8 cellular contexts compared by ENCODE assay signal in the genomic region with DNA sequence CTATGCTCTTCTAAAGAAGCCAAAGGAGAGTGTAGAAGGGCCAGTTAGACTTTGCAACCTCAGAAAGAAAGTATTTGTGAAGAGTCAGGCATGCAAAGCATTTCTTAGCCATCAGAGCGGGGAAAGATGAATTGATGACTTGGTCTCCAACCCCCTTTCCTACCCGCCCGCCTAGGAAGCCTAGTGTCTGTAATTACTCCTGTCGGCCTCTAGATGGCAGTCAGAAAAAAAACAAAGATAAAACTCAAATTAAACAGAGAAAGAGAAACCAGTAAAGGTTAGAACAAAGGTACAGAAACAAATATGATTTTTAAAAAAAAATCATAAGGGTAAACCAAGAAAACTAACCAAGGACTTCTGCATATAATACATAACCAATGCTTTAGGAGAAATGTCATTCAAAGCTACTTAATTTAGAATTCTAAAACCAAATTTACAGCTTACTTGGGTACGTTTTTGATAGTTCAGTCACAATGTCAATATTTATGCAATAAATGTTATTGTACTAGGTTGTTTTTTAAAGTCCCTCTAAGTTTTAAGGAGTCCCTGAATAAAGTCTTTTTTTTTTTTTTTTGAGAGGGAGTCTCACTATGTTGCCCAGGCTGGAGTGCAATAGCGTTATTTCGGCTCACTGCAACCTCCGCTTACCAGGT.
DNase-seq lines count a peak whose midpoint lies in the region; ATAC-seq, FAIRE-seq and TF ChIP-seq lines count a peak whose summit lies in the region.

No MANE protein-coding gene starts in this region.

- H3K79me2 ChIP-seq in DOHH2 (ENCODE audit: control insufficient read depth, low read length) (no peaks in the 10 kb centered on the region), SU-DHL-6 (ENCODE audit: insufficient read depth, low read length) (no peaks in the 10 kb centered on the region)

- peak; percentile 34 to 40 for DNase-seq in A549 (ENCODE audit: low read depth in 1 of 2, low spot score in 1 of 2)
- DNase-seq in foreskin keratinocyte, result peak in 1 of 2 donors; percentile 10
- DNase-seq in prostate gland (ENCODE audit: low spot score), result no peak

- H3K9me2 ChIP-seq in DOHH2 (replicated peaks; ENCODE audit: control insufficient read depth, low read length) (no peaks in the 10 kb centered on the region), SU-DHL-6 (replicated peaks; ENCODE audit: insufficient read depth, low read length) (no peaks in the 10 kb centered on the region)

- H3K36me3 Mint-ChIP-seq in stimulated activated memory B cell treated with anti-CD40 and anti-IgM and Interleukin-4, amounts not matched to agents 10 μg/mL and 1 μg/mL and 100 μg/mL, for 72 hours, result no peaks in the 10 kb centered on the region

- H3K4me3 Mint-ChIP-seq in stimulated activated memory B cell treated with anti-CD40 and anti-IgM and Interleukin-4, amounts not matched to agents 10 μg/mL and 1 μg/mL and 100 μg/mL, for 72 hours, result no peak overlapping the region

- CTCF ChIA-PET in A549 (lab: Yijun Ruan, JAX), result interaction anchor here (0.6 to 4.0 kb wide), 27 partner anchors 9 to 762 kb away, joined by 3 to 23 read pairs (median 5); no protein-coding TSS in a partner anchor

- intact Hi-C loops in prostate gland (cut with DNase I), result loop anchor here (5.0 kb wide), 2 partner anchors 61 to 111 kb away; no protein-coding TSS in a partner anchor

- no peak for FAIRE-seq in A549 (lab: Jason Lieb, UNC)

- POLR2A ChIA-PET in A549 (lab: Yijun Ruan, JAX), result no interaction called here

- peak overlapping the region; percentile 21; the same call in 2 of the 3 replicates for H3K4me2 ChIP-seq in A549
- no peak overlapping the region for H3K4me2 ChIP-seq in DOHH2 (ENCODE audit: low read length)
- H3K4me2 ChIP-seq in SU-DHL-6 (ENCODE audit: low read depth, low read length, poor library complexity, severe bottlenecking), result no peak overlapping the region

- ATAC-seq in A549 (peak; percentile 67 to 79), HG03520 (IDR thresholded peaks at IDR 0.05; ENCODE audit: unreplicated experiment) (peak; percentile 59), foreskin keratinocyte (peak; percentile 59), GM21737 (IDR thresholded peaks at IDR 0.05; ENCODE audit: unreplicated experiment) (no peak)
- no peak for ATAC-seq in stimulated activated memory B cell treated with anti-CD40 and anti-IgM and Interleukin-4, amounts not matched to agents 10 μg/mL and 1 μg/mL and 100 μg/mL, for 72 hours

- H3K9ac ChIP-seq in SU-DHL-6 (ENCODE audit: low read length), result no peak overlapping the region

- TF ChIP-seq RAD21 in A549 (conservative IDR thresholded peaks at IDR 0.05 in 1 of 2, IDR thresholded peaks at IDR 0.05 in 1 of 2), result peak in 1 of 2 experiments; percentile 27; a peak in 2 of 5 replicates

- no peaks in the 10 kb centered on the region for H3K36me3 ChIP-seq in DOHH2 (ENCODE audit: control insufficient read depth, low read length)
- H3K36me3 ChIP-seq in SU-DHL-6 (ENCODE audit: low read length), result no peaks in the 10 kb centered on the region
- no peaks in the 10 kb centered on the region for H3K36me3 ChIP-seq in prostate gland

- no peaks in the 10 kb centered on the region for H3K4me1 Mint-ChIP-seq in stimulated activated memory B cell treated with anti-CD40 and anti-IgM and Interleukin-4, amounts not matched to agents 10 μg/mL and 1 μg/mL and 100 μg/mL, for 72 hours

- H3K27me3 ChIP-seq in DOHH2 (ENCODE audit: control insufficient read depth, low read length) (no peaks in the 10 kb centered on the region), SU-DHL-6 (ENCODE audit: low read length) (no peaks in the 10 kb centered on the region), foreskin keratinocyte (peaks cover 28% of the 10 kb centered on the region), prostate gland (replicated peaks; ENCODE audit: insufficient read depth) (no peaks in the 10 kb centered on the region)

- TF ChIP-seq POLR2A in A549 (IDR thresholded peaks at IDR 0.05; ENCODE audit: low read length) (no peak), prostate gland (IDR thresholded peaks at IDR 0.05) (no peak)

- TF ChIP-seq EP300 in A549 (IDR thresholded peaks at IDR 0.05), result no peak

- H3K4me3 ChIP-seq in A549 (no peak overlapping the region), DOHH2 (ENCODE audit: low read length) (no peak overlapping the region), SU-DHL-6 (ENCODE audit: insufficient read depth, low read length, poor library complexity, severe bottlenecking) (no peak overlapping the region), prostate gland (no peak overlapping the region)

- peaks cover 16% of the 10 kb centered on the region for H3K27me3 Mint-ChIP-seq in stimulated activated memory B cell treated with anti-CD40 and anti-IgM and Interleukin-4, amounts not matched to agents 10 μg/mL and 1 μg/mL and 100 μg/mL, for 72 hours

- H3K9me3 Mint-ChIP-seq in stimulated activated memory B cell treated with anti-CD40 and anti-IgM and Interleukin-4, amounts not matched to agents 10 μg/mL and 1 μg/mL and 100 μg/mL, for 72 hours, result no peaks in the 10 kb centered on the region

- H3K27ac Mint-ChIP-seq in stimulated activated memory B cell treated with anti-CD40 and anti-IgM and Interleukin-4, amounts not matched to agents 10 μg/mL and 1 μg/mL and 100 μg/mL, for 72 hours, result no peak overlapping the region

- 42% methylated on average over 8 of the region's 8 CpGs for WGBS in A549 (ENCODE audit: missing lambda C conversion rate)
- WGBS in prostate gland, result 40% methylated on average over 8 of the region's 8 CpGs

- H3K27ac ChIP-seq in A549 (no peak overlapping the region), DOHH2 (ENCODE audit: low read depth, low read length) (no peak overlapping the region), SU-DHL-6 (ENCODE audit: low read depth, low read length) (no peak overlapping the region), foreskin keratinocyte (no peak overlapping the region), prostate gland (no peak overlapping the region)

- no peaks in the 10 kb centered on the region for H3F3A ChIP-seq in DOHH2 (ENCODE audit: control insufficient read depth, insufficient read depth)
- H3F3A ChIP-seq in SU-DHL-6 (ENCODE audit: insufficient read depth), result no peaks in the 10 kb centered on the region

- H3K9me3 ChIP-seq in A549, result 0 out of 3 replicates have a peak, but pooled peaks cover 2% of the 10 kb centered on the region
- no peaks in the 10 kb centered on the region for H3K9me3 ChIP-seq in DOHH2 (ENCODE audit: control insufficient read depth, insufficient read depth, low read length)
- no peaks in the 10 kb centered on the region for H3K9me3 ChIP-seq in SU-DHL-6 (ENCODE audit: insufficient read depth, low read length)
- no peaks in the 10 kb centered on the region for H3K9me3 ChIP-seq in prostate gland

- H4K20me1 ChIP-seq in DOHH2 (ENCODE audit: control insufficient read depth, insufficient read depth, low read depth, low read length) (no peaks in the 10 kb centered on the region), SU-DHL-6 (ENCODE audit: low read depth, low read length) (no peaks in the 10 kb centered on the region)

- H3K4me1 ChIP-seq in A549 (no peaks in the 10 kb centered on the region), DOHH2 (ENCODE audit: control insufficient read depth, low read length) (no peaks in the 10 kb centered on the region), foreskin keratinocyte (no peaks in the 10 kb centered on the region), prostate gland (replicated peaks) (no peaks in the 10 kb centered on the region)

- no peak overlapping the region for H2AFZ ChIP-seq in SU-DHL-6 (ENCODE audit: low read depth, low read length, severe bottlenecking)

- TF ChIP-seq CTCF in A549 (IDR thresholded peaks at IDR 0.05), result peak; percentile 62
- peak; percentile 66 for TF ChIP-seq CTCF in DOHH2 (IDR thresholded peaks at IDR 0.05; ENCODE audit: low read depth, low read length, poor library complexity, severe bottlenecking)
- peak; percentile 48 for TF ChIP-seq CTCF in SU-DHL-6 (IDR thresholded peaks at IDR 0.05; ENCODE audit: insufficient read depth, low read length, poor library complexity, severe bottlenecking)
- TF ChIP-seq CTCF in foreskin keratinocyte (conservative IDR thresholded peaks at IDR 0.05), result peak; percentile 70
- peak; percentile 18 to 69 (median 60) for TF ChIP-seq CTCF in prostate gland (IDR thresholded peaks at IDR 0.05)

TF ChIP-seq in A549, 52 proteins besides CTCF, POLR2A, EP300 and RAD21:
- TF ChIP-seq SMC3 (IDR thresholded peaks at IDR 0.05) (peak; percentile 26; the same call in 1 of the 3 replicates), FOSB (CRISPR knock-in tag; IDR thresholded peaks at IDR 0.05) (no peak)

Comparison
In these comparisons a context has a peak if more than half of its experiments do, and no peak if none do; other contexts are left out.
1. ATAC-seq: peak in A549 (2 of 2), HG03520 (single experiment) and foreskin keratinocyte (single experiment); none in GM21737 (single experiment) and stimulated activated memory B cell treated with anti-CD40 and anti-IgM and Interleukin-4, amounts not matched to agents 10 μg/mL and 1 μg/mL and 100 μg/mL, for 72 hours (single experiment).
2. Peak in every context shown above with its lines, with median percentiles within 50 percentile points of each other: CTCF ChIP-seq.